ENCODE assay signal across 8 cellular contexts in the genomic region with DNA sequence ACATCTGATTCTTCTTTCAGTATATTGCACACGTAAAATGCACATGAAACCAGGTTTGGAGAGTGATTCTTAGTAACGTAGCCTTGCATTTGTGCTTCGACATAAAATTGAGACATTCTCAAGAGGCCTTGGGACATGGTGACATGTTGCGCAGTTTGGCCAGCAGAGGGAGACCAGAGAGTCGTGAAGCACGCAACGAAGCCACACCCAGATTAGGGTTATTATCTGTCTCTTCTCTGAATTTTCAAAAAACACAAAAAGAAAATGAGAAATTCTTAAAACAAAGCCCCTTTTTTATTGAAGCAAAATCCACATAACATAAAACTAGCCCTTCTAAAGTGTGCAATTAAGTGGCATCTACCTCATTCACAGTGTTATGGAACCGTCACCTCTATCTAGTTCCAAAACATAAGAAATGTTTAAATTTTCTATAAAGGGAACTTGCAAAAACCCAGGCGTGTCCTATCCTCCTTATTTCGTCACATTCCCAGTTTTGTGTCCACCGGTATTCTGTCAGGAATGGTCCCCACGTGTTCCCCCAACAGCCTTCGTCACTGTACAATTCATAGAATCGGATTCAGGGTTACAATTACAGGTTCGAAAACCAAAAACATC.
DNase-seq lines count a peak whose midpoint lies in the region; ATAC-seq, FAIRE-seq and TF ChIP-seq lines count a peak whose summit lies in the region.

No MANE protein-coding gene starts in this region.

- peaks cover 35 to 57% (median 41%) of the 10 kb centered on the region in 4 donors for H3K4me1 Mint-ChIP-seq in CD4-positive, alpha-beta memory T cell
- H3K4me1 Mint-ChIP-seq in activated CD4-positive, alpha-beta T cell treated with anti-CD3 and anti-CD28 coated beads, Interleukin-2, amount 10 ng/mL, durations not matched to agents 24 days and 14 days: peaks cover 48% of the 10 kb centered on the region

- H4K20me1 ChIP-seq in HCT116 (ENCODE audit: insufficient read depth) (no peaks in the 10 kb centered on the region), HepG2 (ENCODE audit: insufficient read depth, low read length) (no peaks in the 10 kb centered on the region)

- peak overlapping the region in 1 of 2 donors; percentile 31 for H3K4me3 ChIP-seq in CD4-positive, alpha-beta memory T cell (ENCODE audit: low read length in 2 of 2)
- H3K4me3 ChIP-seq in HCT116 (replicated peaks in 1 of 2; ENCODE audit: low read depth in 1 of 2, low read length in 2 of 2) (no peak overlapping the region), HepG2 (replicated peaks in 1 of 3; ENCODE audit: insufficient read depth in 1 of 3, low read depth in 2 of 3, low read length in 3 of 3) (peak overlapping the region; percentile 4 to 60 (median 55); a peak in 5 of 6 replicates)

- POLR2A ChIA-PET in CD4-positive, alpha-beta memory T cell (lab: Charles Lee; ENCODE audit: partially characterized antibody): interaction anchor here (0.6 to 3.4 kb wide), 15 partner anchors 11 to 514 kb away, joined by 3 to 57 read pairs (median 6); a partner anchor contains a TSS
- POLR2A ChIA-PET in HCT116 (lab: Charles Lee): no interaction called here
- POLR2A ChIA-PET in HepG2 (lab: Yijun Ruan, JAX): no interaction called here

- peak overlapping the region; percentile 49 for H3K27ac ChIP-seq in CD4-positive, alpha-beta memory T cell (ENCODE audit: low read depth, low read length)
- H3K27ac ChIP-seq in HCT116 (ENCODE audit: low read depth, low read length): peak overlapping the region; percentile 82
- peak overlapping the region; percentile 64 for H3K27ac ChIP-seq in HepG2 (ENCODE audit: extremely low read length, insufficient read depth, low read length)

- H3K36me3 ChIP-seq in CD4-positive, alpha-beta memory T cell (ENCODE audit: insufficient read depth, low read length): no peaks in the 10 kb centered on the region
- no peaks in the 10 kb centered on the region; a peak in 1 of 4 replicates for H3K36me3 ChIP-seq in HCT116 (ENCODE audit: control insufficient read depth in 1 of 2, insufficient read depth in 2 of 2, low read length in 2 of 2)
- H3K36me3 ChIP-seq in HepG2 (replicated peaks in 1 of 2; ENCODE audit: control insufficient read depth in 1 of 2, insufficient read depth in 2 of 2, low read length in 2 of 2): no peaks in the 10 kb centered on the region

- peaks cover 0 to 10% (median 4%) of the 10 kb centered on the region in 8 donors for H3K9me3 Mint-ChIP-seq in CD4-positive, alpha-beta memory T cell
- peaks cover 23% of the 10 kb centered on the region for H3K9me3 Mint-ChIP-seq in activated CD4-positive, alpha-beta T cell treated with anti-CD3 and anti-CD28 coated beads, Interleukin-2, amount 10 ng/mL, durations not matched to agents 24 days and 14 days

- H3K27ac Mint-ChIP-seq in CD4-positive, alpha-beta memory T cell: peak overlapping the region; percentile 95 to 99 (median 98)
- peak overlapping the region; percentile 99 for H3K27ac Mint-ChIP-seq in activated CD4-positive, alpha-beta T cell treated with anti-CD3 and anti-CD28 coated beads, Interleukin-2, amount 10 ng/mL, durations not matched to agents 24 days and 14 days

- peak; percentile 69 for TF ChIP-seq RAD21 in HCT116 (IDR thresholded peaks at IDR 0.05; ENCODE audit: low read depth)
- peak; percentile 51; the same call in 1 of the 2 replicates for TF ChIP-seq RAD21 in HepG2 (CRISPR knock-in tag; IDR thresholded peaks at IDR 0.05)

- in situ Hi-C loops in HepG2 (cut with HindIII; ENCODE audit: extremely low pct_ligation_motif_present, low pct_unique_long_range_greater_than_20kb): loop anchor here (5.0 kb wide), 1 partner anchor 131 kb away; no protein-coding TSS in a partner anchor

- peak overlapping the region; percentile 53 to 91 (median 82) for H3K4me3 Mint-ChIP-seq in CD4-positive, alpha-beta memory T cell
- H3K4me3 Mint-ChIP-seq in activated CD4-positive, alpha-beta T cell treated with anti-CD3 and anti-CD28 coated beads, Interleukin-2, amount 10 ng/mL, durations not matched to agents 24 days and 14 days: peak overlapping the region; percentile 81

- H2AFZ ChIP-seq in HCT116 (ENCODE audit: low read depth, low read length, poor library complexity, severe bottlenecking) (peak overlapping the region; percentile 79), HepG2 (ENCODE audit: low read length) (no peak overlapping the region)

- no peaks in the 10 kb centered on the region for H3K27me3 ChIP-seq in CD4-positive, alpha-beta memory T cell (ENCODE audit: insufficient read depth, low read length)
- H3K27me3 ChIP-seq in HCT116 (ENCODE audit: insufficient read depth, low read length) (no peaks in the 10 kb centered on the region), HepG2 (ENCODE audit: control insufficient read depth in 1 of 2, insufficient read depth in 2 of 2, low read length in 2 of 2) (no peaks in the 10 kb centered on the region)

- H3K27me3 Mint-ChIP-seq in CD4-positive, alpha-beta memory T cell: no peaks in the 10 kb centered on the region
- H3K27me3 Mint-ChIP-seq in activated CD4-positive, alpha-beta T cell treated with anti-CD3 and anti-CD28 coated beads, Interleukin-2, amount 10 ng/mL, durations not matched to agents 24 days and 14 days: no peaks in the 10 kb centered on the region

- ATAC-seq in HCT116: no peak
- ATAC-seq in HepG2: peak; percentile 48; the same call in 2 of the 3 replicates

- peak; percentile 72 for FAIRE-seq in HepG2 (lab: Jason Lieb, UNC)

- RAD21 ChIA-PET in HCT116 (lab: Charles Lee; ENCODE audit: low non-redundant PET in 1 of 2, low total read pairs in 2 of 2, uncharacterized antibody in 2 of 2, unreplicated experiment in 2 of 2): no interaction called here

- TF ChIP-seq EP300 in HepG2 (IDR thresholded peaks at IDR 0.05; ENCODE audit: low read depth in 2 of 2, low read length in 2 of 2) (no peak), HepG2 (CRISPR knock-in tag; IDR thresholded peaks at IDR 0.05; ENCODE audit: borderline replicate concordance) (no peak)

- no peak for TF ChIP-seq POLR2A in HCT116 (IDR thresholded peaks at IDR 0.05; ENCODE audit: borderline replicate concordance, extremely low read depth, insufficient read depth, insufficient read length)
- no peak for TF ChIP-seq POLR2A in HepG2 (IDR thresholded peaks at IDR 0.05; ENCODE audit: insufficient read depth in 1 of 2, low read depth in 2 of 2, low read length in 2 of 2)

- WGBS in HepG2 (ENCODE audit: low lambda C conversion rate): 34% methylated on average over 14 of the region's 15 CpGs

- peaks cover 0 to 6% of the 10 kb centered on the region in 2 donors for H3K36me3 Mint-ChIP-seq in CD4-positive, alpha-beta memory T cell
- peaks cover 29% of the 10 kb centered on the region for H3K36me3 Mint-ChIP-seq in activated CD4-positive, alpha-beta T cell treated with anti-CD3 and anti-CD28 coated beads, Interleukin-2, amount 10 ng/mL, durations not matched to agents 24 days and 14 days (ENCODE audit: low read depth)

- TF ChIP-seq CTCF in HCT116 (IDR thresholded peaks at IDR 0.05 in 2 of 3, conservative IDR thresholded peaks at IDR 0.05 in 1 of 3; ENCODE audit: borderline replicate concordance in 1 of 3, insufficient read depth in 1 of 3, low read depth in 2 of 3, low read length in 2 of 3) (peak; percentile 64 to 80 (median 79)), HepG2 (CRISPR knock-in tag; IDR thresholded peaks at IDR 0.05) (peak; percentile 77)

- no peaks in the 10 kb centered on the region for H3K9me2 ChIP-seq in HCT116 (ENCODE audit: insufficient read depth)

- peaks cover 44% of the 10 kb centered on the region for H3K4me1 ChIP-seq in CD4-positive, alpha-beta memory T cell (ENCODE audit: insufficient read depth, low read length)
- H3K4me1 ChIP-seq in HCT116 (ENCODE audit: control insufficient read depth in 1 of 2, insufficient read depth in 2 of 2, low read length in 2 of 2) (peaks cover 43 to 52% of the 10 kb centered on the region in 2 experiments), HepG2 (ENCODE audit: insufficient read depth, low read length) (peaks cover 52% of the 10 kb centered on the region)

- no peaks in the 10 kb centered on the region for H3K9me3 ChIP-seq in CD4-positive, alpha-beta memory T cell (ENCODE audit: control insufficient read depth in 1 of 2, low read length in 2 of 2)
- H3K9me3 ChIP-seq in HCT116 (ENCODE audit: control insufficient read depth in 1 of 2, insufficient read depth in 1 of 2, low read depth in 1 of 2, low read length in 2 of 2) (peaks cover 0 to 6% of the 10 kb centered on the region in 2 experiments; a peak in 1 of 4 replicates), HepG2 (ENCODE audit: low read length) (no peaks in the 10 kb centered on the region)

- peak; percentile 70 to 80 (median 76) for DNase-seq in CD4-positive, alpha-beta memory T cell
- DNase-seq in HCT116 (ENCODE audit: low read depth, low spot score) (peak; percentile 80), NCI-H510A (lab: John Stamatoyannopoulos, UW) (peak; percentile 59), dedifferentiated amniotic fluid mesenchymal stem cell (ENCODE audit: extremely low spot score) (peak; percentile 83), HepG2 (ENCODE audit: low spot score) (peak; percentile 52), NCI-H1105 treated with DMSO at 0.1 percent for 48 hours (lab: John Stamatoyannopoulos, UW) (no peak)
- peak; percentile 90 for DNase-seq in activated CD4-positive, alpha-beta T cell treated with anti-CD3 and anti-CD28 coated beads, Interleukin-2, amount 10 ng/mL, durations not matched to agents 24 days and 14 days
- DNase-seq in stimulated activated CD4-positive, alpha-beta T cell treated with anti-CD3 and anti-CD28 coated beads, Interleukin-4, amount 100 ng/mL, for 4 hours: peak; percentile 59 to 70

- intact Hi-C loops in CD4-positive, alpha-beta memory T cell (cut with micrococcal nuclease): loop anchor here (1.0 to 5.0 kb wide), 9 partner anchors 17 to 1532 kb away; a partner anchor contains a TSS
- intact Hi-C loops in HCT116 (cut with micrococcal nuclease): loop anchor here (1.0 kb wide), 3 partner anchors 109 to 162 kb away; a partner anchor contains a TSS
- intact Hi-C loops in activated CD4-positive, alpha-beta T cell treated with anti-CD3 and anti-CD28 coated beads, Interleukin-2, amount 10 ng/mL, durations not matched to agents 24 days and 14 days (cut with micrococcal nuclease): loop anchor here (1.0 to 5.0 kb wide), 10 partner anchors 17 to 696 kb away; a partner anchor contains a TSS
- intact Hi-C loops in HepG2 (cut with micrococcal nuclease; ENCODE audit: unreplicated experiment): loop anchor here (1.0 kb wide), 3 partner anchors 111 to 138 kb away; no protein-coding TSS in a partner anchor

- BruUV-seq in HCT116 (replicated peaks; lab: Mats Ljungman, UMichigan) (no TSS peak), HepG2 (replicated peaks; lab: Mats Ljungman, UMichigan) (no TSS peak)

- peak overlapping the region; percentile 50 for H3K9ac ChIP-seq in HCT116 (ENCODE audit: low read length)
- 0 out of 2 replicates have a peak overlapping the region, but pooled peaks have one; percentile 20 for H3K9ac ChIP-seq in HepG2 (ENCODE audit: insufficient read depth, low read depth, low read length)

- peak overlapping the region; percentile 66 for H3K4me2 ChIP-seq in HCT116 (ENCODE audit: low read length)
- H3K4me2 ChIP-seq in HepG2 (ENCODE audit: low read depth, low read length): peak overlapping the region; percentile 82

- H3K79me2 ChIP-seq in HCT116 (ENCODE audit: insufficient read depth, low read length) (no peaks in the 10 kb centered on the region), HepG2 (ENCODE audit: insufficient read depth, low read length) (no peaks in the 10 kb centered on the region)

- CTCF ChIA-PET in CD4-positive, alpha-beta memory T cell (lab: Charles Lee; ENCODE audit: partially characterized antibody): interaction anchor here (1.0 to 6.5 kb wide), 9 partner anchors 17 to 363 kb away, joined by 3 to 57 read pairs (median 4); a partner anchor contains a TSS
- CTCF ChIA-PET in HCT116 (lab: Charles Lee): interaction anchor here (0.9 kb wide), 1 partner anchor 71 kb away, joined by 3 read pairs; no protein-coding TSS in a partner anchor
- CTCF ChIA-PET in HepG2 (lab: Yijun Ruan, JAX; ENCODE audit: low intra/inter-chr PET ratio, low total read pairs): interaction anchor here (0.7 to 1.9 kb wide), 4 partner anchors 109 to 198 kb away, joined by 3 to 8 read pairs (median 4); no protein-coding TSS in a partner anchor

Comparison
In these comparisons a context has a peak if more than half of its experiments do, and no peak if none do; other contexts are left out.
1. H3K4me3 ChIP-seq: peak in HepG2 (3 of 3); none in HCT116 (0 of 2).
2. Peak in every context shown above with its lines, with median percentiles within 50 percentile points of each other: H3K27ac ChIP-seq.